Comparison of ENCODE assay signal across 8 cellular contexts in genomic region chr7:96707901-96708774, GRCh38. TPM values are rescaled to one million over a fixed set of nuclear protein-coding genes. Genes with fewer than 3 reads are reported as not detected.
DNase-seq lines count a peak whose midpoint lies in the region; ATAC-seq and TF ChIP-seq lines count a peak whose summit lies in the region.

No MANE protein-coding gene starts in this region.

- peaks cover 18% of the 10 kb centered on the region for H3K36me3 Mint-ChIP-seq in activated T-cell treated with anti-CD3 and anti-CD28 coated beads, Interleukin-2, amount 50 U/mL, for 4 hours (ENCODE audit: insufficient read depth)
- H3K36me3 Mint-ChIP-seq in activated CD8-positive, alpha-beta T cell treated with anti-CD3 and anti-CD28 coated beads, Interleukin-2, amount 10 ng/mL, durations not matched to agents 7 days and 5 days (ENCODE audit: low read depth) = peaks cover 26% of the 10 kb centered on the region

- H3K9me3 Mint-ChIP-seq in activated T-cell treated with anti-CD3 and anti-CD28 coated beads, Interleukin-2, amount 50 U/mL, for 4 hours = peaks cover 8% of the 10 kb centered on the region
- peaks cover 8% of the 10 kb centered on the region for H3K9me3 Mint-ChIP-seq in activated CD8-positive, alpha-beta T cell treated with anti-CD3 and anti-CD28 coated beads, Interleukin-2, amount 10 ng/mL, durations not matched to agents 7 days and 5 days (ENCODE audit: insufficient read depth)

- TF ChIP-seq POLR2A in suprapubic skin (IDR thresholded peaks at IDR 0.05) = no peak

- H3K27me3 ChIP-seq in iPS-18a (ENCODE audit: control insufficient read depth, insufficient read depth, low read length) (no peaks in the 10 kb centered on the region), suprapubic skin (no peaks in the 10 kb centered on the region)

- no peak for DNase-seq in activated T-cell treated with anti-CD3 and anti-CD28 coated beads, Interleukin-2, amount 50 U/mL, for 4 hours
- DNase-seq in activated T-cell treated with anti-CD3 and anti-CD28 coated beads, Interleukin-2, amount 50 U/mL, for 48 hours = no peak
- DNase-seq in activated CD8-positive, alpha-beta T cell treated with anti-CD3 and anti-CD28 coated beads, Interleukin-2, amount 10 ng/mL, durations not matched to agents 7 days and 5 days = no peak
- DNase-seq in suprapubic skin (ENCODE audit: low spot score in 2 of 2) = no peak

- POLR2A ChIA-PET in activated CD8-positive, alpha-beta T cell treated with anti-CD3 and anti-CD28 coated beads, Interleukin-2, amount 10 ng/mL, durations not matched to agents 7 days and 5 days (lab: Charles Lee) = no interaction called here

- H3K9ac ChIP-seq in iPS-18a (ENCODE audit: low read length) = peak overlapping the region; percentile 95

- H3K4me1 ChIP-seq in iPS-18a (ENCODE audit: control insufficient read depth, low read depth, low read length) (peaks cover 6% of the 10 kb centered on the region), suprapubic skin (peaks cover 19% of the 10 kb centered on the region)

- no peak for TF ChIP-seq CTCF in suprapubic skin (IDR thresholded peaks at IDR 0.05)

- TF ChIP-seq EP300 in suprapubic skin (IDR thresholded peaks at IDR 0.05) = no peak

- CTCF ChIA-PET in activated CD8-positive, alpha-beta T cell treated with anti-CD3 and anti-CD28 coated beads, Interleukin-2, amount 10 ng/mL, durations not matched to agents 7 days and 5 days (lab: Charles Lee) = interaction anchor here (1.0 to 1.1 kb wide), 2 partner anchors 11 to 23 kb away, joined by 3 read pairs; no protein-coding TSS in a partner anchor

- H3K27me3 Mint-ChIP-seq in activated T-cell treated with anti-CD3 and anti-CD28 coated beads, Interleukin-2, amount 50 U/mL, for 4 hours (ENCODE audit: low read depth) = no peaks in the 10 kb centered on the region
- no peaks in the 10 kb centered on the region for H3K27me3 Mint-ChIP-seq in activated CD8-positive, alpha-beta T cell treated with anti-CD3 and anti-CD28 coated beads, Interleukin-2, amount 10 ng/mL, durations not matched to agents 7 days and 5 days (ENCODE audit: low read depth)

- H3K4me3 Mint-ChIP-seq in activated T-cell treated with anti-CD3 and anti-CD28 coated beads, Interleukin-2, amount 50 U/mL, for 4 hours = peak overlapping the region; percentile 100
- H3K4me3 Mint-ChIP-seq in activated CD8-positive, alpha-beta T cell treated with anti-CD3 and anti-CD28 coated beads, Interleukin-2, amount 10 ng/mL, durations not matched to agents 7 days and 5 days = peak overlapping the region; percentile 91

- no peak overlapping the region for H3K27ac Mint-ChIP-seq in activated CD8-positive, alpha-beta T cell treated with anti-CD3 and anti-CD28 coated beads, Interleukin-2, amount 10 ng/mL, durations not matched to agents 7 days and 5 days

- H3K9me3 ChIP-seq in iPS-18a (ENCODE audit: control insufficient read depth, low read depth, low read length) (peaks cover 7% of the 10 kb centered on the region), suprapubic skin (peaks cover 3% of the 10 kb centered on the region)

- ATAC-seq in activated T-cell treated with anti-CD3 and anti-CD28 coated beads, Interleukin-2, amount 50 U/mL, for 4 hours = no peak
- ATAC-seq in activated CD8-positive, alpha-beta T cell treated with anti-CD3 and anti-CD28 coated beads, Interleukin-2, amount 10 ng/mL, durations not matched to agents 7 days and 5 days = no peak
- ATAC-seq in GM21360 (IDR thresholded peaks at IDR 0.05; ENCODE audit: unreplicated experiment) (no peak), HG02852 (IDR thresholded peaks at IDR 0.05; ENCODE audit: unreplicated experiment) (no peak), GM18873 (IDR thresholded peaks at IDR 0.05; ENCODE audit: low FRiP score, unreplicated experiment) (no peak)

- 86% methylated on average over 4 of the region's 4 CpGs for WGBS in suprapubic skin

- H3K4me3 ChIP-seq in iPS-18a (ENCODE audit: low read length) (peak overlapping the region; percentile 95), suprapubic skin (peak overlapping the region; percentile 87)

- H3K4me1 Mint-ChIP-seq in activated T-cell treated with anti-CD3 and anti-CD28 coated beads, Interleukin-2, amount 50 U/mL, for 4 hours (ENCODE audit: low read depth) = peaks cover 51% of the 10 kb centered on the region
- H3K4me1 Mint-ChIP-seq in activated CD8-positive, alpha-beta T cell treated with anti-CD3 and anti-CD28 coated beads, Interleukin-2, amount 10 ng/mL, durations not matched to agents 7 days and 5 days (ENCODE audit: low read depth) = peaks cover 25% of the 10 kb centered on the region

- H3K27ac ChIP-seq in iPS-18a (ENCODE audit: low read length) (no peak overlapping the region), suprapubic skin (no peak overlapping the region)

- peaks cover 17% of the 10 kb centered on the region for H3K36me3 ChIP-seq in iPS-18a (ENCODE audit: control insufficient read depth, low read depth, low read length)
- H3K36me3 ChIP-seq in suprapubic skin = no peaks in the 10 kb centered on the region

RNA-seq across cellular contexts. Expression of gene SEM1, which starts 1.5 kb away (rescaled TPM):
- total RNA-seq in activated T-cell treated with anti-CD3 and anti-CD28 coated beads, Interleukin-2, amount 50 U/mL, for 4 hours = 10 to 100 TPM; 58.0 to 77.1 (median 63.0) TPM
- total RNA-seq in activated CD8-positive, alpha-beta T cell treated with anti-CD3 and anti-CD28 coated beads, Interleukin-2, amount 10 ng/mL, durations not matched to agents 7 days and 5 days = 10 to 100 TPM; 41.5 to 52.1 TPM
- 10 to 100 TPM; 16.6 to 33.3 (median 17.7) TPM for total RNA-seq in suprapubic skin
